ENCODE assay signal across 9 cellular contexts in genomic region chr16:30983898-30984610, GRCh38. TPM values are rescaled to one million over a fixed set of nuclear protein-coding genes. Genes with fewer than 3 reads are reported as not detected.
DNase-seq lines count a peak whose midpoint lies in the region; ATAC-seq, FAIRE-seq and TF ChIP-seq lines count a peak whose summit lies in the region.
"Had no signal": no experiment of that assay in that cellular context is flagged by ENCODE, and none has a peak within 500 bp of the region (broad histone marks: within the 10 kb centered on the region; RNA-seq: fewer than 3 reads in every experiment).

No MANE protein-coding gene starts in this region.

- no peaks in the 10 kb centered on the region for H3K9me2 ChIP-seq in OCI-LY7 (ENCODE audit: insufficient read depth, low read length)

- no peak overlapping the region for H3K9ac ChIP-seq in endothelial cell of umbilical vein (replicated peaks; ENCODE audit: extremely low read depth, insufficient read depth, low read length)

- no peaks in the 10 kb centered on the region for H3K79me2 ChIP-seq in OCI-LY7 (ENCODE audit: insufficient read depth, low read depth, low read length)
- no peaks in the 10 kb centered on the region for H3K79me2 ChIP-seq in endothelial cell of umbilical vein (ENCODE audit: control insufficient read depth, insufficient read depth, low read length)

- H3K4me3 ChIP-seq in OCI-LY7 (ENCODE audit: low read depth, low read length, poor library complexity, severe bottlenecking) (no peak overlapping the region), endothelial cell of umbilical vein (replicated peaks in 1 of 3; ENCODE audit: insufficient read depth in 1 of 3, low read depth in 1 of 3, low read length in 3 of 3) (no peak overlapping the region)
- H3K4me3 ChIP-seq: SJSA1 had no signal

- CTCF ChIA-PET in Calu3 (lab: Charles Lee), result interaction anchor here (1.0 to 2.4 kb wide), 16 partner anchors 23 to 884 kb away, joined by 3 to 22 read pairs (median 8); partner anchors contain the start of genes VKORC1, ZNF646 and ZNF668
- CTCF ChIA-PET in OCI-LY7 (lab: Charles Lee; ENCODE audit: unreplicated experiment), result interaction anchor here (0.6 kb wide), 2 partner anchors 114 to 276 kb away, joined by 3 to 6 read pairs; partner anchors contain the start of gene ITGAM
- CTCF ChIA-PET in endothelial cell of umbilical vein (lab: Charles Lee), result interaction anchor here (0.6 to 5.0 kb wide), 39 partner anchors 10 to 884 kb away, joined by 3 to 66 read pairs (median 5); partner anchors contain the start of genes KAT8, SETD1A, STX4 and VKORC1

- H3K4me2 ChIP-seq in OCI-LY7 (ENCODE audit: low read length) (no peak overlapping the region), endothelial cell of umbilical vein (ENCODE audit: insufficient read depth, low read length) (no peak overlapping the region)

- no peak overlapping the region for H3K27ac ChIP-seq in OCI-LY7 (ENCODE audit: low read depth, low read length, poor library complexity, severe bottlenecking)
- H3K27ac ChIP-seq in endothelial cell of umbilical vein (ENCODE audit: insufficient read depth, low read depth, low read length), result no peak overlapping the region
- H3K27ac ChIP-seq: SJSA1 had no signal

- FAIRE-seq in endothelial cell of umbilical vein (lab: Jason Lieb, UNC) (no peak), GM12891 (lab: Jason Lieb, UNC) (no peak)

- H2AFZ ChIP-seq in OCI-LY7 (ENCODE audit: low read length), result no peak overlapping the region
- H2AFZ ChIP-seq in endothelial cell of umbilical vein (ENCODE audit: low read depth, low read length), result no peak overlapping the region

- DNase-seq in Calu3 (no peak), OCI-LY7 (ENCODE audit: low spot score) (no peak), endothelial cell of umbilical vein (ENCODE audit: low read depth, low spot score) (no peak), ecto neural progenitor cell (ENCODE audit: low spot score) (no peak), GM12891 (ENCODE audit: insufficient read length, low spot score) (no peak)
- DNase-seq in stimulated activated naive B cell treated with anti-CD40 and anti-IgM and Interleukin-4, amounts not matched to agents 10 μg/mL and 1 μg/mL and 100 μg/mL, for 72 hours, result no peak

- no peak for TF ChIP-seq CTCF in Calu3 (IDR thresholded peaks at IDR 0.05; ENCODE audit: unreplicated experiment)
- TF ChIP-seq CTCF in OCI-LY7 (conservative IDR thresholded peaks at IDR 0.05; ENCODE audit: low read length), result no peak
- TF ChIP-seq CTCF in endothelial cell of umbilical vein (IDR thresholded peaks at IDR 0.05; ENCODE audit: extremely low read depth in 1 of 2, insufficient read depth in 1 of 2, low read depth in 1 of 2, low read length in 2 of 2), result no peak

- H3K4me1 ChIP-seq in OCI-LY7 (ENCODE audit: insufficient read depth, low read length, poor library complexity, severe bottlenecking), result no peaks in the 10 kb centered on the region
- H3K4me1 ChIP-seq in endothelial cell of umbilical vein (ENCODE audit: control insufficient read depth, extremely low read depth, insufficient read depth, low read length), result no peaks in the 10 kb centered on the region

- H3K27ac Mint-ChIP-seq in Calu3 (ENCODE audit: unreplicated experiment), result no peak overlapping the region
- H3K27ac Mint-ChIP-seq in stimulated activated naive B cell treated with anti-CD40 and anti-IgM and Interleukin-4, amounts not matched to agents 10 μg/mL and 1 μg/mL and 100 μg/mL, for 72 hours, result peak overlapping the region; percentile 25
- H3K27ac Mint-ChIP-seq: T-cell had no signal

- POLR2A ChIA-PET in OCI-LY7 (lab: Charles Lee), result interaction anchor here (1.1 kb wide), 1 partner anchor 133 kb away, joined by 6 read pairs; the partner anchor contains the start of gene KAT8
- POLR2A ChIA-PET in endothelial cell of umbilical vein (lab: Charles Lee), result interaction anchor here (1.1 kb wide), 1 partner anchor 196 kb away, joined by 4 read pairs; the partner anchor contains the start of gene FUS

- no peaks in the 10 kb centered on the region for H3K27me3 Mint-ChIP-seq in Calu3 (ENCODE audit: unreplicated experiment)
- no peaks in the 10 kb centered on the region for H3K27me3 Mint-ChIP-seq in stimulated activated naive B cell treated with anti-CD40 and anti-IgM and Interleukin-4, amounts not matched to agents 10 μg/mL and 1 μg/mL and 100 μg/mL, for 72 hours
- H3K27me3 Mint-ChIP-seq: T-cell had no signal

- no peaks in the 10 kb centered on the region for H3K4me1 Mint-ChIP-seq in Calu3 (ENCODE audit: low read depth, unreplicated experiment)
- H3K4me1 Mint-ChIP-seq in stimulated activated naive B cell treated with anti-CD40 and anti-IgM and Interleukin-4, amounts not matched to agents 10 μg/mL and 1 μg/mL and 100 μg/mL, for 72 hours, result peaks cover 8 to 21% of the 10 kb centered on the region in 2 donors

- no peaks in the 10 kb centered on the region for H3K9me1 ChIP-seq in endothelial cell of umbilical vein (replicated peaks; ENCODE audit: control insufficient read depth, extremely low read depth, insufficient read depth, low read length)

- H3K36me3 ChIP-seq in OCI-LY7 (ENCODE audit: insufficient read depth, low read length) (peaks cover 71% of the 10 kb centered on the region), endothelial cell of umbilical vein (ENCODE audit: control insufficient read depth in 2 of 2, extremely low read depth in 1 of 2, insufficient read depth in 2 of 2, low read length in 2 of 2) (peaks cover 4 to 18% of the 10 kb centered on the region in 2 experiments)

- H3K9me3 Mint-ChIP-seq in Calu3 (ENCODE audit: low read depth, unreplicated experiment), result no peaks in the 10 kb centered on the region
- H3K9me3 Mint-ChIP-seq in stimulated activated naive B cell treated with anti-CD40 and anti-IgM and Interleukin-4, amounts not matched to agents 10 μg/mL and 1 μg/mL and 100 μg/mL, for 72 hours, result no peaks in the 10 kb centered on the region
- H3K9me3 Mint-ChIP-seq: T-cell had no signal

- intact Hi-C loops in Calu3 (cut with micrococcal nuclease; ENCODE audit: unreplicated experiment), result loop anchor here (2.0 to 10.0 kb wide), 3 partner anchors 311 to 885 kb away; no protein-coding TSS in a partner anchor
- intact Hi-C loops in OCI-LY7 (cut with micrococcal nuclease; ENCODE audit: unreplicated experiment), result loop anchor here (10.0 kb wide), 1 partner anchor 311 kb away; no protein-coding TSS in a partner anchor
- intact Hi-C loops in endothelial cell of umbilical vein (cut with micrococcal nuclease), result loop anchor here (10.0 kb wide), 1 partner anchor 711 kb away; no protein-coding TSS in a partner anchor

- H4K20me1 ChIP-seq in OCI-LY7 (ENCODE audit: insufficient read depth, low read length) (no peaks in the 10 kb centered on the region), endothelial cell of umbilical vein (replicated peaks; ENCODE audit: control insufficient read depth, extremely low read depth, insufficient read depth, low read length) (no peaks in the 10 kb centered on the region)

- no peaks in the 10 kb centered on the region for H3K9me3 ChIP-seq in OCI-LY7 (ENCODE audit: low read length)
- H3K9me3 ChIP-seq in endothelial cell of umbilical vein (replicated peaks; ENCODE audit: control insufficient read depth, insufficient read depth, low read length), result no peaks in the 10 kb centered on the region
- H3K9me3 ChIP-seq: SJSA1 had no signal

- no peaks in the 10 kb centered on the region for H3K27me3 ChIP-seq in endothelial cell of umbilical vein (ENCODE audit: control insufficient read depth in 2 of 2, insufficient read depth in 2 of 2, low read length in 2 of 2)
- H3K27me3 ChIP-seq: SJSA1 had no signal

- BruUV-seq in Calu3 (replicated peaks; lab: Mats Ljungman, UMichigan), result no TSS peak
- TSS peak; percentile 80 for BruUV-seq in OCI-LY7 (replicated peaks; lab: Mats Ljungman, UMichigan)
- TSS peak; percentile 56 for BruUV-seq in endothelial cell of umbilical vein (replicated peaks; lab: Mats Ljungman, UMichigan)

- H3K4me3 Mint-ChIP-seq in Calu3 (ENCODE audit: low read depth, unreplicated experiment), result peak overlapping the region; percentile 87
- H3K4me3 Mint-ChIP-seq in stimulated activated naive B cell treated with anti-CD40 and anti-IgM and Interleukin-4, amounts not matched to agents 10 μg/mL and 1 μg/mL and 100 μg/mL, for 72 hours, result no peak overlapping the region
- H3K4me3 Mint-ChIP-seq: T-cell had no signal

- dilution Hi-C loops in endothelial cell of umbilical vein (cut with MboI; ENCODE audit: extremely low pct_ligation_motif_present, low sequenced_read_pairs), result no loop called here

- TF ChIP-seq POLR2A in endothelial cell of umbilical vein (IDR thresholded peaks at IDR 0.05; ENCODE audit: low read depth, low read length) (no peak), GM12891 (IDR thresholded peaks at IDR 0.05; ENCODE audit: low read depth, low read length) (no peak)

- H3K36me3 Mint-ChIP-seq in Calu3 (ENCODE audit: insufficient read depth, unreplicated experiment), result peaks cover 59% of the 10 kb centered on the region
- peaks cover 51 to 58% of the 10 kb centered on the region in 2 donors for H3K36me3 Mint-ChIP-seq in stimulated activated naive B cell treated with anti-CD40 and anti-IgM and Interleukin-4, amounts not matched to agents 10 μg/mL and 1 μg/mL and 100 μg/mL, for 72 hours

- no peak for ATAC-seq in stimulated activated naive B cell treated with anti-CD40 and anti-IgM and Interleukin-4, amounts not matched to agents 10 μg/mL and 1 μg/mL and 100 μg/mL, for 72 hours (replicated peaks)
- ATAC-seq in GM21576 (IDR thresholded peaks at IDR 0.05; ENCODE audit: unreplicated experiment), result no peak

RNA-seq across cellular contexts. Expression of gene HSD3B7, which starts 1.0 kb away (rescaled TPM):
- total RNA-seq in Calu3 (2022) (25.3 and 29.2 TPM in 2 replicates), OCI-LY7 (2022) (2.4 and 2.6 TPM in 2 replicates), endothelial cell of umbilical vein (2.9 and 3.5 TPM in 2 replicates)
- 1.9 and 3.3 TPM in 2 replicates for total RNA-seq in OCI-LY7 (2014; rRNA removed; shearing (Covaris generic))
- 4.8 and 6.3 TPM in 2 replicates for polyA plus RNA-seq in endothelial cell of umbilical vein
- 2.0 and 2.9 TPM in 2 replicates for polyA plus RNA-seq in endothelial cell of umbilical vein (2011; cell fraction: cytosol; rRNA removed)
- 2.9 and 4.8 TPM in 2 replicates for polyA plus RNA-seq in endothelial cell of umbilical vein (2011; cell fraction: nucleus; rRNA removed)
- 1.5 and 3.0 TPM in 2 replicates for polyA plus RNA-seq in endothelial cell of umbilical vein (2012)
- 1.9 and 4.0 TPM in 2 replicates for polyA minus RNA-seq in endothelial cell of umbilical vein
- 5.8 TPM for polyA minus RNA-seq in endothelial cell of umbilical vein (2011; cell fraction: cytosol; rRNA and poly(A)+ RNA removed)
- 0.87 and 1.0 TPM in 2 replicates for polyA minus RNA-seq in endothelial cell of umbilical vein (2011; cell fraction: nucleus; rRNA and poly(A)+ RNA removed)
- 0.27 TPM for polyA plus RNA-seq in GM12891 (2012; ENCODE audit: low read depth, missing spikeins)

RNA-seq across cellular contexts. Expression of gene STX1B, which starts 26.4 kb away (rescaled TPM):
- total RNA-seq in Calu3 (2022) (0.61 and 1.3 TPM in 2 replicates), OCI-LY7 (2022) (2.1 and 2.4 TPM in 2 replicates), endothelial cell of umbilical vein (0.07 and 0.11 TPM in 2 replicates)
- total RNA-seq in OCI-LY7 (2014; rRNA removed; shearing (Covaris generic)), result 0.47 TPM in 1 of 2 replicates, not detected in the other
- 0.14 and 0.21 TPM in 2 replicates for polyA plus RNA-seq in endothelial cell of umbilical vein
- 0.12 and 0.18 TPM in 2 replicates for polyA plus RNA-seq in endothelial cell of umbilical vein (2011; cell fraction: cytosol; rRNA removed)
- polyA plus RNA-seq in endothelial cell of umbilical vein (2011; cell fraction: nucleus; rRNA removed), result 0.84 and 0.97 TPM in 2 replicates
- polyA plus RNA-seq in endothelial cell of umbilical vein (2012), result 0.10 and 0.24 TPM in 2 replicates
- polyA minus RNA-seq in endothelial cell of umbilical vein, result 0.10 TPM in 1 of 2 replicates, not detected in the other
- 0.51 TPM for polyA minus RNA-seq in endothelial cell of umbilical vein (2011; cell fraction: cytosol; rRNA and poly(A)+ RNA removed)
- 0.29 and 0.67 TPM in 2 replicates for polyA minus RNA-seq in endothelial cell of umbilical vein (2011; cell fraction: nucleus; rRNA and poly(A)+ RNA removed)
- 0.76 TPM for polyA plus RNA-seq in GM12891 (2012; ENCODE audit: low read depth, missing spikeins)

RNA-seq across cellular contexts. Expression of gene SETD1A, which starts 26.5 kb away (rescaled TPM):
- 28.8 and 30.5 TPM in 2 replicates for total RNA-seq in Calu3 (2022)
- 8.6 and 9.0 TPM in 2 replicates for total RNA-seq in OCI-LY7 (2014; rRNA removed; shearing (Covaris generic))
- total RNA-seq in OCI-LY7 (2022), result 35.7 and 36.0 TPM in 2 replicates
- total RNA-seq in endothelial cell of umbilical vein, result 21.3 and 25.6 TPM in 2 replicates
- polyA plus RNA-seq in endothelial cell of umbilical vein, result 3.4 and 3.5 TPM in 2 replicates
- 4.5 and 4.9 TPM in 2 replicates for polyA plus RNA-seq in endothelial cell of umbilical vein (2011; cell fraction: cytosol; rRNA removed)
- polyA plus RNA-seq in endothelial cell of umbilical vein (2011; cell fraction: nucleus; rRNA removed), result 14.1 and 16.1 TPM in 2 replicates
- polyA plus RNA-seq in endothelial cell of umbilical vein (2012), result 12.3 and 20.5 TPM in 2 replicates
- polyA minus RNA-seq in endothelial cell of umbilical vein, result 4.2 and 8.2 TPM in 2 replicates
- polyA minus RNA-seq in endothelial cell of umbilical vein (2011; cell fraction: cytosol; rRNA and poly(A)+ RNA removed), result 7.9 TPM
- polyA minus RNA-seq in endothelial cell of umbilical vein (2011; cell fraction: nucleus; rRNA and poly(A)+ RNA removed), result 7.6 and 11.5 TPM in 2 replicates
- 10.9 TPM for polyA plus RNA-seq in GM12891 (2012; ENCODE audit: low read depth, missing spikeins)

RNA-seq across cellular contexts. Expression of gene ORAI3, which starts 35.2 kb away (rescaled TPM):
- total RNA-seq in Calu3 (2022) (14.7 and 15.4 TPM in 2 replicates), OCI-LY7 (2022) (16.3 and 18.3 TPM in 2 replicates), endothelial cell of umbilical vein (17.0 and 17.6 TPM in 2 replicates)
- 5.7 and 7.8 TPM in 2 replicates for total RNA-seq in OCI-LY7 (2014; rRNA removed; shearing (Covaris generic))
- polyA plus RNA-seq in endothelial cell of umbilical vein, result 25.4 and 33.9 TPM in 2 replicates
- polyA plus RNA-seq in endothelial cell of umbilical vein (2011; cell fraction: cytosol; rRNA removed), result 15.8 and 17.9 TPM in 2 replicates
- 9.4 and 10.3 TPM in 2 replicates for polyA plus RNA-seq in endothelial cell of umbilical vein (2011; cell fraction: nucleus; rRNA removed)
- polyA plus RNA-seq in endothelial cell of umbilical vein (2012), result 6.0 and 7.1 TPM in 2 replicates
- polyA minus RNA-seq in endothelial cell of umbilical vein, result 18.3 and 23.1 TPM in 2 replicates
- polyA minus RNA-seq in endothelial cell of umbilical vein (2011; cell fraction: cytosol; rRNA and poly(A)+ RNA removed), result 6.0 TPM
- 6.1 and 6.9 TPM in 2 replicates for polyA minus RNA-seq in endothelial cell of umbilical vein (2011; cell fraction: nucleus; rRNA and poly(A)+ RNA removed)
- polyA plus RNA-seq in GM12891 (2012; ENCODE audit: low read depth, missing spikeins), result 18.0 TPM

RNA-seq across cellular contexts. Expression of gene STX4, which starts 49.3 kb away (rescaled TPM):
- 100 and 104 TPM in 2 replicates for total RNA-seq in Calu3 (2022)
- 14.6 and 16.6 TPM in 2 replicates for total RNA-seq in OCI-LY7 (2014; rRNA removed; shearing (Covaris generic))
- total RNA-seq in OCI-LY7 (2022), result 40.5 and 41.6 TPM in 2 replicates
- 60.7 and 65.2 TPM in 2 replicates for total RNA-seq in endothelial cell of umbilical vein
- 49.4 and 49.5 TPM in 2 replicates for polyA plus RNA-seq in endothelial cell of umbilical vein
- 44.1 and 47.8 TPM in 2 replicates for polyA plus RNA-seq in endothelial cell of umbilical vein (2011; cell fraction: cytosol; rRNA removed)
- polyA plus RNA-seq in endothelial cell of umbilical vein (2011; cell fraction: nucleus; rRNA removed), result 138 TPM in 2 replicates
- 77.9 and 85.6 TPM in 2 replicates for polyA plus RNA-seq in endothelial cell of umbilical vein (2012)
- polyA minus RNA-seq in endothelial cell of umbilical vein, result 37.0 and 45.8 TPM in 2 replicates
- polyA minus RNA-seq in endothelial cell of umbilical vein (2011; cell fraction: cytosol; rRNA and poly(A)+ RNA removed), result 8.8 TPM
- 20.9 and 28.4 TPM in 2 replicates for polyA minus RNA-seq in endothelial cell of umbilical vein (2011; cell fraction: nucleus; rRNA and poly(A)+ RNA removed)
- 33.7 TPM for polyA plus RNA-seq in GM12891 (2012; ENCODE audit: low read depth, missing spikeins)
